Comparison of ENCODE assay signal across 1 cellular context in the genomic region with DNA sequence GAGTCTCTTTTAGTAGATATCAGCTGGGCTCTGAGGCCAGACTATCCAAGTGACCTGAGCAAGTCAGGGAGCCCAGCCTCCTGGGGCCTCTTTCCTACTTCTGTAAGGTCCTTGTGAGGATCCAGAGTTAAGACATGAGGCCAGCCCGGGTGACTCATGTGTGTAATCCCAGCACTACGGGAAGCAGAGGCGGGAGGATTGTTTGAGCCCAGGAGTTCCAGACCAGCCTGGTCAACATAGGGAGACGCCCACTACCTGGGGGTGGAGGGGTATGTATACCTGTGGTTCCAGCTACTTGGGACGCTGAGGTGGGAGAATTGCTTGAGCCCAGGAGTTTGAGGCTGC.
TF ChIP-seq lines count a peak whose summit lies in the region.

No MANE protein-coding gene starts in this region.

TF ChIP-seq in HepG2, 621 proteins besides CTCF, POLR2A, EP300 and RAD21:
- TF ChIP-seq BORCS8-MEF2B (CRISPR knock-in tag; IDR thresholded peaks at IDR 0.05) (peak; percentile 4; the same call in 1 of the 2 replicates), ISL2 (CRISPR knock-in tag; IDR thresholded peaks at IDR 0.05) (no peak), RELA (CRISPR knock-in tag; IDR thresholded peaks at IDR 0.05) (no peak), GATAD2A (CRISPR knock-in tag; IDR thresholded peaks at IDR 0.05) (0 out of 2 replicates have a peak, but pooled peaks have one; percentile 5), FOSL2 (CRISPR knock-in tag; IDR thresholded peaks at IDR 0.05) (peak; percentile 80), ZNF350 (CRISPR knock-in tag; IDR thresholded peaks at IDR 0.05; ENCODE audit: borderline replicate concordance, low read depth) (no peak), SATB2 (CRISPR knock-in tag; IDR thresholded peaks at IDR 0.05) (no peak)
- TF ChIP-seq, protein P1, sequence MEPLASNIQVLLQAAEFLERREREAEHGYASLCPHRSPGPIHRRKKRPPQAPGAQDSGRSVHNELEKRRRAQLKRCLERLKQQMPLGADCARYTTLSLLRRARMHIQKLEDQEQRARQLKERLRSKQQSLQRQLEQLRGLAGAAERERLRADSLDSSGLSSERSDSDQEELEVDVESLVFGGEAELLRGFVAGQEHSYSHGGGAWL (CRISPR knock-in tag; IDR thresholded peaks at IDR 0.05) = 0 out of 2 replicates have a peak, but pooled peaks have one; percentile 20
